ENCODE assay signal across 1 cellular context in the genomic region with DNA sequence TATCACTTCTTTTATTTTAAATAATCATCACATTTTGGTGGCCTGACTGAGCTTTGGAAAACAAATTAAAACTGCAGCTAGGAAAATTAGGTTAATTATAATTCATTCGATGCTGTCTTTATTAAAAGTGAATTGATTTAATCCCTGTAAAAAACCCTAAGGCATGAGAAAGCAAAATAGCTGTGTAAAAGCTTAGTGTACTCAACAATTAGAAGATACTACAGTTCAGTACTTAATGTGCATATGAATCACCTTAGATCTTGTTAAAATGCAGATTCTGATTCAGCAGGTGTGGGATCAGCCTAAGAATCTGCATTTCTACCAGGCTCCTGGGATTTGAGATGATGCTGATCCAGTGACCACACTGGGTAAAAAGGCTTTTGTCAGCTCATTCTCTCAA.
TF ChIP-seq lines count a peak whose summit lies in the region.

No MANE protein-coding gene starts in this region.

TF ChIP-seq in H1, 55 proteins besides CTCF, POLR2A, EP300 and RAD21 (continued from another document):
- TF ChIP-seq, protein P1, sequence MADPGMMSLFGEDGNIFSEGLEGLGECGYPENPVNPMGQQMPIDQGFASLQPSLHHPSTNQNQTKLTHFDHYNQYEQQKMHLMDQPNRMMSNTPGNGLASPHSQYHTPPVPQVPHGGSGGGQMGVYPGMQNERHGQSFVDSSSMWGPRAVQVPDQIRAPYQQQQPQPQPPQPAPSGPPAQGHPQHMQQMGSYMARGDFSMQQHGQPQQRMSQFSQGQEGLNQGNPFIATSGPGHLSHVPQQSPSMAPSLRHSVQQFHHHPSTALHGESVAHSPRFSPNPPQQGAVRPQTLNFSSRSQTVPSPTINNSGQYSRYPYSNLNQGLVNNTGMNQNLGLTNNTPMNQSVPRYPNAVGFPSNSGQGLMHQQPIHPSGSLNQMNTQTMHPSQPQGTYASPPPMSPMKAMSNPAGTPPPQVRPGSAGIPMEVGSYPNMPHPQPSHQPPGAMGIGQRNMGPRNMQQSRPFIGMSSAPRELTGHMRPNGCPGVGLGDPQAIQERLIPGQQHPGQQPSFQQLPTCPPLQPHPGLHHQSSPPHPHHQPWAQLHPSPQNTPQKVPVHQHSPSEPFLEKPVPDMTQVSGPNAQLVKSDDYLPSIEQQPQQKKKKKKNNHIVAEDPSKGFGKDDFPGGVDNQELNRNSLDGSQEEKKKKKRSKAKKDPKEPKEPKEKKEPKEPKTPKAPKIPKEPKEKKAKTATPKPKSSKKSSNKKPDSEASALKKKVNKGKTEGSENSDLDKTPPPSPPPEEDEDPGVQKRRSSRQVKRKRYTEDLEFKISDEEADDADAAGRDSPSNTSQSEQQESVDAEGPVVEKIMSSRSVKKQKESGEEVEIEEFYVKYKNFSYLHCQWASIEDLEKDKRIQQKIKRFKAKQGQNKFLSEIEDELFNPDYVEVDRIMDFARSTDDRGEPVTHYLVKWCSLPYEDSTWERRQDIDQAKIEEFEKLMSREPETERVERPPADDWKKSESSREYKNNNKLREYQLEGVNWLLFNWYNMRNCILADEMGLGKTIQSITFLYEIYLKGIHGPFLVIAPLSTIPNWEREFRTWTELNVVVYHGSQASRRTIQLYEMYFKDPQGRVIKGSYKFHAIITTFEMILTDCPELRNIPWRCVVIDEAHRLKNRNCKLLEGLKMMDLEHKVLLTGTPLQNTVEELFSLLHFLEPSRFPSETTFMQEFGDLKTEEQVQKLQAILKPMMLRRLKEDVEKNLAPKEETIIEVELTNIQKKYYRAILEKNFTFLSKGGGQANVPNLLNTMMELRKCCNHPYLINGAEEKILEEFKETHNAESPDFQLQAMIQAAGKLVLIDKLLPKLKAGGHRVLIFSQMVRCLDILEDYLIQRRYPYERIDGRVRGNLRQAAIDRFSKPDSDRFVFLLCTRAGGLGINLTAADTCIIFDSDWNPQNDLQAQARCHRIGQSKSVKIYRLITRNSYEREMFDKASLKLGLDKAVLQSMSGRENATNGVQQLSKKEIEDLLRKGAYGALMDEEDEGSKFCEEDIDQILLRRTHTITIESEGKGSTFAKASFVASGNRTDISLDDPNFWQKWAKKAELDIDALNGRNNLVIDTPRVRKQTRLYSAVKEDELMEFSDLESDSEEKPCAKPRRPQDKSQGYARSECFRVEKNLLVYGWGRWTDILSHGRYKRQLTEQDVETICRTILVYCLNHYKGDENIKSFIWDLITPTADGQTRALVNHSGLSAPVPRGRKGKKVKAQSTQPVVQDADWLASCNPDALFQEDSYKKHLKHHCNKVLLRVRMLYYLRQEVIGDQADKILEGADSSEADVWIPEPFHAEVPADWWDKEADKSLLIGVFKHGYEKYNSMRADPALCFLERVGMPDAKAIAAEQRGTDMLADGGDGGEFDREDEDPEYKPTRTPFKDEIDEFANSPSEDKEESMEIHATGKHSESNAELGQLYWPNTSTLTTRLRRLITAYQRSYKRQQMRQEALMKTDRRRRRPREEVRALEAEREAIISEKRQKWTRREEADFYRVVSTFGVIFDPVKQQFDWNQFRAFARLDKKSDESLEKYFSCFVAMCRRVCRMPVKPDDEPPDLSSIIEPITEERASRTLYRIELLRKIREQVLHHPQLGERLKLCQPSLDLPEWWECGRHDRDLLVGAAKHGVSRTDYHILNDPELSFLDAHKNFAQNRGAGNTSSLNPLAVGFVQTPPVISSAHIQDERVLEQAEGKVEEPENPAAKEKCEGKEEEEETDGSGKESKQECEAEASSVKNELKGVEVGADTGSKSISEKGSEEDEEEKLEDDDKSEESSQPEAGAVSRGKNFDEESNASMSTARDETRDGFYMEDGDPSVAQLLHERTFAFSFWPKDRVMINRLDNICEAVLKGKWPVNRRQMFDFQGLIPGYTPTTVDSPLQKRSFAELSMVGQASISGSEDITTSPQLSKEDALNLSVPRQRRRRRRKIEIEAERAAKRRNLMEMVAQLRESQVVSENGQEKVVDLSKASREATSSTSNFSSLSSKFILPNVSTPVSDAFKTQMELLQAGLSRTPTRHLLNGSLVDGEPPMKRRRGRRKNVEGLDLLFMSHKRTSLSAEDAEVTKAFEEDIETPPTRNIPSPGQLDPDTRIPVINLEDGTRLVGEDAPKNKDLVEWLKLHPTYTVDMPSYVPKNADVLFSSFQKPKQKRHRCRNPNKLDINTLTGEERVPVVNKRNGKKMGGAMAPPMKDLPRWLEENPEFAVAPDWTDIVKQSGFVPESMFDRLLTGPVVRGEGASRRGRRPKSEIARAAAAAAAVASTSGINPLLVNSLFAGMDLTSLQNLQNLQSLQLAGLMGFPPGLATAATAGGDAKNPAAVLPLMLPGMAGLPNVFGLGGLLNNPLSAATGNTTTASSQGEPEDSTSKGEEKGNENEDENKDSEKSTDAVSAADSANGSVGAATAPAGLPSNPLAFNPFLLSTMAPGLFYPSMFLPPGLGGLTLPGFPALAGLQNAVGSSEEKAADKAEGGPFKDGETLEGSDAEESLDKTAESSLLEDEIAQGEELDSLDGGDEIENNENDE (IDR thresholded peaks at IDR 0.05; ENCODE audit: insufficient replicate concordance, low read length), result no peak
- TF ChIP-seq SAP30 (IDR thresholded peaks at IDR 0.05; ENCODE audit: insufficient read depth, insufficient replicate concordance, low read length), result no peak
- no peak for TF ChIP-seq ZNF274 (IDR thresholded peaks at IDR 0.05; ENCODE audit: borderline replicate concordance, extremely low read depth, low read length)
- TF ChIP-seq CBX5 (IDR thresholded peaks at IDR 0.05; ENCODE audit: low read depth, low read length), result no peak
- TF ChIP-seq, protein P2, sequence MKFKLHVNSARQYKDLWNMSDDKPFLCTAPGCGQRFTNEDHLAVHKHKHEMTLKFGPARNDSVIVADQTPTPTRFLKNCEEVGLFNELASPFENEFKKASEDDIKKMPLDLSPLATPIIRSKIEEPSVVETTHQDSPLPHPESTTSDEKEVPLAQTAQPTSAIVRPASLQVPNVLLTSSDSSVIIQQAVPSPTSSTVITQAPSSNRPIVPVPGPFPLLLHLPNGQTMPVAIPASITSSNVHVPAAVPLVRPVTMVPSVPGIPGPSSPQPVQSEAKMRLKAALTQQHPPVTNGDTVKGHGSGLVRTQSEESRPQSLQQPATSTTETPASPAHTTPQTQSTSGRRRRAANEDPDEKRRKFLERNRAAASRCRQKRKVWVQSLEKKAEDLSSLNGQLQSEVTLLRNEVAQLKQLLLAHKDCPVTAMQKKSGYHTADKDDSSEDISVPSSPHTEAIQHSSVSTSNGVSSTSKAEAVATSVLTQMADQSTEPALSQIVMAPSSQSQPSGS (IDR thresholded peaks at IDR 0.05; ENCODE audit: low read length), result no peak
- no peak for TF ChIP-seq MAFK (IDR thresholded peaks at IDR 0.05; ENCODE audit: low read depth, low read length)
- TF ChIP-seq CHD1 (IDR thresholded peaks at IDR 0.05; ENCODE audit: low read depth, low read length), result no peak
